ENCODE assay signal across 9 cellular contexts in genomic region chr17:67891481-67892119, GRCh38.
DNase-seq lines count a peak whose midpoint lies in the region; FAIRE-seq and TF ChIP-seq lines count a peak whose summit lies in the region.
"Had no signal": no experiment of that assay in that cellular context is flagged by ENCODE, and none has a peak within 500 bp of the region (broad histone marks: within the 10 kb centered on the region; RNA-seq: fewer than 3 reads in every experiment).

No MANE protein-coding gene starts in this region.

- H3K79me2 ChIP-seq in endothelial cell of umbilical vein (ENCODE audit: control insufficient read depth, insufficient read depth, low read length) = peaks cover 1% of the 10 kb centered on the region
- no peaks in the 10 kb centered on the region for H3K79me2 ChIP-seq in parathyroid adenoma

- POLR2A ChIA-PET in endothelial cell of umbilical vein (lab: Charles Lee) (no interaction called here), GM10248 (lab: Yijun Ruan, JAX) (no interaction called here)

- peaks cover 0 to 8% of the 10 kb centered on the region in 2 experiments for H3K36me3 ChIP-seq in endothelial cell of umbilical vein (ENCODE audit: control insufficient read depth in 2 of 2, extremely low read depth in 1 of 2, insufficient read depth in 2 of 2, low read length in 2 of 2)
- no peaks in the 10 kb centered on the region for H3K36me3 ChIP-seq in parathyroid adenoma (ENCODE audit: control insufficient read depth, insufficient read depth, low read length)

- BruUV-seq in endothelial cell of umbilical vein (replicated peaks; lab: Mats Ljungman, UMichigan) = no TSS peak

- H2AFZ ChIP-seq in endothelial cell of umbilical vein (ENCODE audit: low read depth, low read length) = no peak overlapping the region
- no peak overlapping the region for H2AFZ ChIP-seq in parathyroid adenoma

- H3K9me3 ChIP-seq in endothelial cell of umbilical vein (replicated peaks; ENCODE audit: control insufficient read depth, insufficient read depth, low read length) (no peaks in the 10 kb centered on the region), parathyroid adenoma (ENCODE audit: control insufficient read depth, low read length) (no peaks in the 10 kb centered on the region)

- no peak for TF ChIP-seq POLR2A in endothelial cell of umbilical vein (IDR thresholded peaks at IDR 0.05; ENCODE audit: low read depth, low read length)

- dilution Hi-C loops in endothelial cell of umbilical vein (cut with MboI; ENCODE audit: extremely low pct_ligation_motif_present, low sequenced_read_pairs) = no loop called here

- no peak overlapping the region for H3K9ac ChIP-seq in endothelial cell of umbilical vein (replicated peaks; ENCODE audit: extremely low read depth, insufficient read depth, low read length)
- H3K9ac ChIP-seq in parathyroid adenoma = no peak overlapping the region

- no peaks in the 10 kb centered on the region for H3K9me1 ChIP-seq in endothelial cell of umbilical vein (replicated peaks; ENCODE audit: control insufficient read depth, extremely low read depth, insufficient read depth, low read length)

- H3K4me3 ChIP-seq in endothelial cell of umbilical vein (replicated peaks in 1 of 3; ENCODE audit: insufficient read depth in 1 of 3, low read depth in 1 of 3, low read length in 3 of 3) (no peak overlapping the region), parathyroid adenoma (ENCODE audit: low read depth, low read length) (no peak overlapping the region)

- CTCF ChIA-PET in endothelial cell of umbilical vein (lab: Charles Lee) (interaction anchor here (0.9 to 1.2 kb wide), 2 partner anchors 35 to 92 kb away, joined by 3 read pairs; no protein-coding TSS in a partner anchor), GM10248 (lab: Yijun Ruan, JAX) (interaction anchor here (1.5 to 2.1 kb wide), 3 partner anchors 11 to 41 kb away, joined by 4 to 5 read pairs (median 4); no protein-coding TSS in a partner anchor)

- intact Hi-C loops in endothelial cell of umbilical vein (cut with micrococcal nuclease) = no loop called here
- intact Hi-C loops in posterior vena cava (cut with DNase I) = no loop called here

- DNase-seq in GM04503 (ENCODE audit: low read depth) = peak; percentile 31
- peak; percentile 20 for DNase-seq in NCI-H446 treated with DMSO at 0.1 percent for 48 hours (lab: John Stamatoyannopoulos, UW)
- DNase-seq in endothelial cell of umbilical vein (ENCODE audit: low read depth, low spot score) = peak; percentile 2
- DNase-seq in DMS153 (lab: John Stamatoyannopoulos, UW) = no peak
- no peak for DNase-seq in GM10248 (ENCODE audit: extremely low spot score)
- no peak for DNase-seq in posterior vena cava (ENCODE audit: low spot score)
- DNase-seq in DMS153 treated with DMSO at 0.1 percent for 48 hours (lab: John Stamatoyannopoulos, UW; ENCODE audit: unreplicated experiment) = no peak
- DNase-seq: activated CD4-positive, alpha-beta T cell treated with anti-CD3 and anti-CD28 coated beads for 48 hours had no signal

- no peak for FAIRE-seq in endothelial cell of umbilical vein (lab: Jason Lieb, UNC)

- H3K4me1 ChIP-seq in endothelial cell of umbilical vein (ENCODE audit: control insufficient read depth, extremely low read depth, insufficient read depth, low read length) (no peaks in the 10 kb centered on the region), parathyroid adenoma (no peaks in the 10 kb centered on the region)

- H4K20me1 ChIP-seq in endothelial cell of umbilical vein (replicated peaks; ENCODE audit: control insufficient read depth, extremely low read depth, insufficient read depth, low read length) = no peaks in the 10 kb centered on the region

- TF ChIP-seq CTCF in endothelial cell of umbilical vein (IDR thresholded peaks at IDR 0.05; ENCODE audit: extremely low read depth in 1 of 2, insufficient read depth in 1 of 2, low read depth in 1 of 2, low read length in 2 of 2) (no peak), parathyroid adenoma (IDR thresholded peaks at IDR 0.05) (peak; percentile 6), GM10248 (IDR thresholded peaks at IDR 0.05; ENCODE audit: control extremely low read depth, extremely low read depth, low read depth, missing control alignments) (no peak)

- H3K4me2 ChIP-seq in endothelial cell of umbilical vein (ENCODE audit: insufficient read depth, low read length) (no peak overlapping the region), parathyroid adenoma (ENCODE audit: low read length) (no peak overlapping the region)

- H3K27me3 ChIP-seq in endothelial cell of umbilical vein (ENCODE audit: control insufficient read depth in 2 of 2, insufficient read depth in 2 of 2, low read length in 2 of 2) (no peaks in the 10 kb centered on the region), parathyroid adenoma (ENCODE audit: control insufficient read depth, insufficient read depth, low read length) (no peaks in the 10 kb centered on the region)

- H3K27ac ChIP-seq in endothelial cell of umbilical vein (ENCODE audit: insufficient read depth, low read depth, low read length) (no peak overlapping the region), parathyroid adenoma (no peak overlapping the region)

TF ChIP-seq in endothelial cell of umbilical vein, 7 proteins besides CTCF, POLR2A, EP300 and RAD21:
- TF ChIP-seq EZH2 (IDR thresholded peaks at IDR 0.05; ENCODE audit: borderline replicate concordance, low read depth, low read length, severe bottlenecking) = no peak
- TF ChIP-seq JUN (IDR thresholded peaks at IDR 0.05; ENCODE audit: borderline replicate concordance, insufficient read depth, insufficient read length, low read depth) = no peak
- no peak for TF ChIP-seq MAX (IDR thresholded peaks at IDR 0.05; ENCODE audit: insufficient read depth, insufficient read length)
- TF ChIP-seq POLR2AphosphoS5 (IDR thresholded peaks at IDR 0.05; ENCODE audit: insufficient read depth, low read depth, low read length) = no peak
- no peak for TF ChIP-seq MYC (IDR thresholded peaks at IDR 0.05; ENCODE audit: low read depth, low read length)
- TF ChIP-seq GATA2 (IDR thresholded peaks at IDR 0.05; ENCODE audit: insufficient read depth, insufficient read length, low read depth, low read length) = no peak
- no peak for TF ChIP-seq FOS (IDR thresholded peaks at IDR 0.05; ENCODE audit: borderline replicate concordance, insufficient read depth, low read length)

Comparison
In these comparisons a context has a peak if more than half of its experiments do, and no peak if none do; other contexts are left out.
1. DNase-seq: peak in GM04503 (single experiment), NCI-H446 treated with DMSO at 0.1 percent for 48 hours (single experiment) and endothelial cell of umbilical vein (single experiment); none in DMS153 (single experiment), GM10248 (single experiment), posterior vena cava (single experiment) and DMS153 treated with DMSO at 0.1 percent for 48 hours (single experiment).